ENCODE assay signal across 21 cellular contexts in genomic region chr1:235087906-235088305, GRCh38. TPM values are rescaled to one million over a fixed set of nuclear protein-coding genes. Genes with fewer than 3 reads are reported as not detected.
DNase-seq lines count a peak whose midpoint lies in the region; ATAC-seq, FAIRE-seq and TF ChIP-seq lines count a peak whose summit lies in the region.
"Had no signal": no experiment of that assay in that cellular context is flagged by ENCODE, and none has a peak within 500 bp of the region (broad histone marks: within the 10 kb centered on the region; RNA-seq: fewer than 3 reads in every experiment).

No MANE protein-coding gene starts in this region.

- H2BK12ac ChIP-seq in H1 (ENCODE audit: low read depth, low read length) (peak overlapping the region; percentile 90), trophoblast cell (ENCODE audit: low read length) (no peak overlapping the region)

- no peak overlapping the region; the same call in 1 of the 2 replicates for H3K4ac ChIP-seq in IMR-90 (ENCODE audit: low read depth, low read length)
- peak overlapping the region; percentile 13 for H3K4ac ChIP-seq in H1 (replicated peaks; ENCODE audit: insufficient read length, low read depth, low read length)
- no peak overlapping the region for H3K4ac ChIP-seq in trophoblast cell (ENCODE audit: low read depth, low read length)

- H3K14ac ChIP-seq in IMR-90 (replicated peaks; ENCODE audit: low read depth, low read length), result no peak overlapping the region
- H3K14ac ChIP-seq in H1 (ENCODE audit: insufficient read length), result no peak overlapping the region
- H3K14ac ChIP-seq in trophoblast cell (ENCODE audit: low read length), result no peak overlapping the region

- H3K9me3 Mint-ChIP-seq in Caco-2 (ENCODE audit: unreplicated experiment), result no peaks in the 10 kb centered on the region
- no peaks in the 10 kb centered on the region for H3K9me3 Mint-ChIP-seq in activated naive CD4-positive, alpha-beta T cell treated with anti-CD3 and anti-CD28 coated beads for 36 hours
- H3K9me3 Mint-ChIP-seq: CD4-positive, CD25-positive, alpha-beta regulatory T cell had no signal

- H3K9me3 ChIP-seq in Caco-2 (no peaks in the 10 kb centered on the region), IMR-90 (ENCODE audit: control insufficient read depth, insufficient read depth, low read length) (no peaks in the 10 kb centered on the region), H1 (ENCODE audit: insufficient read depth in 2 of 2, low read depth in 1 of 2, low read length in 1 of 2) (no peaks in the 10 kb centered on the region), trophoblast cell (ENCODE audit: insufficient read depth, low read depth, low read length) (no peaks in the 10 kb centered on the region), ovary (no peaks in the 10 kb centered on the region)

- peaks cover 28% of the 10 kb centered on the region for H3K4me1 ChIP-seq in Caco-2
- H3K4me1 ChIP-seq in IMR-90 (ENCODE audit: control insufficient read depth, insufficient read depth, low read length), result peaks cover 7% of the 10 kb centered on the region; the same call in 1 of the 2 replicates
- H3K4me1 ChIP-seq in H1 (replicated peaks in 1 of 4; ENCODE audit: control insufficient read depth in 3 of 4, insufficient read depth in 4 of 4, low read length in 3 of 4), result peaks cover 6 to 24% (median 17%) of the 10 kb centered on the region in 4 experiments
- peaks cover 15 to 16% of the 10 kb centered on the region in 2 experiments for H3K4me1 ChIP-seq in trophoblast cell (ENCODE audit: control insufficient read depth in 1 of 2, insufficient read depth in 2 of 2, low read length in 2 of 2)
- no peaks in the 10 kb centered on the region for H3K4me1 ChIP-seq in ovary (ENCODE audit: insufficient read depth)

- H3K79me2 ChIP-seq in H1 (ENCODE audit: control insufficient read depth in 1 of 2, insufficient read depth in 2 of 2, low read length in 2 of 2) (no peaks in the 10 kb centered on the region), trophoblast cell (ENCODE audit: control insufficient read depth, insufficient read depth, low read length, poor library complexity) (peaks cover 2% of the 10 kb centered on the region)

- CTCF ChIA-PET in Caco-2 (lab: Charles Lee) (no interaction called here), IMR-90 (lab: Yijun Ruan, JAX) (interaction anchor here (1.0 kb wide), 1 partner anchor 329 kb away, joined by 3 read pairs; no protein-coding TSS in a partner anchor), H1 (lab: Charles Lee; ENCODE audit: partially characterized antibody) (interaction anchor here (1.5 to 2.3 kb wide), 2 partner anchors 8 to 490 kb away, joined by 7 to 8 read pairs; no protein-coding TSS in a partner anchor)
- CTCF ChIA-PET in activated naive CD4-positive, alpha-beta T cell treated with anti-CD3 and anti-CD28 coated beads for 36 hours (lab: Charles Lee), result interaction anchor here (0.6 kb wide), 1 partner anchor 29 kb away, joined by 3 read pairs; no protein-coding TSS in a partner anchor

- POLR2A ChIA-PET in Caco-2 (lab: Charles Lee) (no interaction called here), IMR-90 (lab: Charles Lee; ENCODE audit: unreplicated experiment) (no interaction called here), H1 (lab: Charles Lee; ENCODE audit: partially characterized antibody) (interaction anchor here (1.6 kb wide), 1 partner anchor 366 kb away, joined by 3 read pairs; no protein-coding TSS in a partner anchor)

- intact Hi-C loops in Caco-2 (cut with micrococcal nuclease; ENCODE audit: unreplicated experiment), result loop anchor here (10.0 kb wide), 1 partner anchor 193 kb away; no protein-coding TSS in a partner anchor
- intact Hi-C loops in IMR-90 (cut with micrococcal nuclease), result no loop called here
- intact Hi-C loops in ovary (cut with DNase I), result loop anchor here in 2 of 4 donors (2.0 to 10.0 kb wide), 2 partner anchors 363 to 591 kb away; no protein-coding TSS in a partner anchor
- intact Hi-C loops in activated naive CD4-positive, alpha-beta T cell treated with anti-CD3 and anti-CD28 coated beads for 36 hours (cut with micrococcal nuclease), result no loop called here

- H3K4me1 Mint-ChIP-seq in Caco-2 (ENCODE audit: low read depth, unreplicated experiment), result peaks cover 28% of the 10 kb centered on the region
- peaks cover 12% of the 10 kb centered on the region for H3K4me1 Mint-ChIP-seq in activated naive CD4-positive, alpha-beta T cell treated with anti-CD3 and anti-CD28 coated beads for 36 hours (ENCODE audit: low read depth)

- H2AK5ac ChIP-seq in IMR-90 (ENCODE audit: low read depth, low read length) (0 out of 2 replicates have a peak overlapping the region, but pooled peaks have one; percentile 26), H1 (ENCODE audit: low read depth, low read length) (no peak overlapping the region), trophoblast cell (ENCODE audit: low read length) (no peak overlapping the region)

- peak overlapping the region; percentile 12 for H3K27ac Mint-ChIP-seq in Caco-2 (ENCODE audit: unreplicated experiment)
- no peak overlapping the region for H3K27ac Mint-ChIP-seq in activated naive CD4-positive, alpha-beta T cell treated with anti-CD3 and anti-CD28 coated beads for 36 hours
- H3K27ac Mint-ChIP-seq: CD4-positive, CD25-positive, alpha-beta regulatory T cell had no signal

- H3K9me1 ChIP-seq in IMR-90 (ENCODE audit: insufficient read depth, low read length), result no peaks in the 10 kb centered on the region

- no peak for TF ChIP-seq CTCF in Caco-2 (IDR thresholded peaks at IDR 0.05; ENCODE audit: insufficient read depth in 1 of 2, low read depth in 1 of 2, low read length in 1 of 2, severe bottlenecking in 1 of 2, unreplicated experiment in 1 of 2)
- TF ChIP-seq CTCF in IMR-90 (conservative IDR thresholded peaks at IDR 0.05; ENCODE audit: low read depth, low read length), result no peak
- no peak for TF ChIP-seq CTCF in H1 (IDR thresholded peaks at IDR 0.05; ENCODE audit: control extremely low read depth in 1 of 3, insufficient read depth in 1 of 3, low read depth in 1 of 3, low read length in 3 of 3)
- TF ChIP-seq CTCF in ovary (IDR thresholded peaks at IDR 0.05), result no peak

- 100% methylated on average over 1 of the region's 6 CpGs; no CpG with 5 or more reads in 1 of the 2 experiments for WGBS in IMR-90 (ENCODE audit: extremely low coverage in 2 of 2, insufficient read length in 1 of 2), 2 experiments
- WGBS in H1 (ENCODE audit: extremely low coverage in 1 of 2, insufficient coverage in 1 of 2, insufficient read length in 1 of 2, insufficient replicate concordance in 2 of 2, low coverage in 1 of 2, low lambda C conversion rate in 2 of 2, missing lambda C conversion rate in 1 of 2), 2 experiments, result 90% methylated on average over 6 of the region's 6 CpGs; no CpG with 5 or more reads in 1 of the 2 experiments
- WGBS in trophoblast cell (ENCODE audit: extremely low coverage, insufficient coverage, insufficient read length), result no CpG with 5 or more reads among the region's 6 CpGs
- 88 to 94% (median 91%) methylated on average over 6 of the region's 6 CpGs for WGBS in ovary, 3 donors

- H4K8ac ChIP-seq in IMR-90 (ENCODE audit: low read depth in 2 of 2, low read length in 2 of 2) (no peak overlapping the region), H1 (ENCODE audit: extremely low read depth, insufficient read depth, low read length) (peak overlapping the region; percentile 79; the same call in 1 of the 2 replicates), trophoblast cell (ENCODE audit: low read depth, low read length) (no peak overlapping the region)

- H3K4me3 ChIP-seq in Caco-2 (ENCODE audit: low read depth, low read length) (no peak overlapping the region), IMR-90 (ENCODE audit: insufficient read depth, low read depth, low read length) (no peak overlapping the region), H1 (ENCODE audit: extremely low read depth in 1 of 4, insufficient read depth in 2 of 4, low read depth in 3 of 4, low read length in 4 of 4) (no peak overlapping the region), trophoblast cell (ENCODE audit: low read depth, low read length) (no peak overlapping the region), ovary (no peak overlapping the region)
- H3K4me3 ChIP-seq: GM12878, GM23248 had no signal

- dilution Hi-C loops in IMR-90 (cut with HindIII; ENCODE audit: low sequenced_read_pairs, unreplicated experiment), result no loop called here

- H2BK120ac ChIP-seq in IMR-90 (ENCODE audit: low read depth, low read length) (no peak overlapping the region), H1 (replicated peaks; ENCODE audit: low read depth, low read length) (peak overlapping the region; percentile 55), trophoblast cell (ENCODE audit: insufficient read depth, low read length, poor library complexity) (no peak overlapping the region)

- BruUV-seq in Caco-2 (replicated peaks; lab: Mats Ljungman, UMichigan) (no TSS peak), IMR-90 (replicated peaks; lab: Mats Ljungman, UMichigan) (no TSS peak)

- H4K12ac ChIP-seq in trophoblast cell (ENCODE audit: low read depth, low read length), result no peak overlapping the region

- H3K36me3 Mint-ChIP-seq in Caco-2 (ENCODE audit: insufficient read depth, unreplicated experiment), result no peaks in the 10 kb centered on the region
- H3K36me3 Mint-ChIP-seq in activated naive CD4-positive, alpha-beta T cell treated with anti-CD3 and anti-CD28 coated beads for 36 hours (ENCODE audit: low read depth), result no peaks in the 10 kb centered on the region
- H3K36me3 Mint-ChIP-seq: CD4-positive, CD25-positive, alpha-beta regulatory T cell had no signal

- ATAC-seq in IMR-90 (ENCODE audit: low read depth), result no peak
- ATAC-seq: GM12878, HepG2 had no signal

- H3K27ac ChIP-seq in IMR-90 (ENCODE audit: insufficient read depth, low read length) (no peak overlapping the region), H1 (ENCODE audit: low read depth, low read length) (no peak overlapping the region), trophoblast cell (ENCODE audit: low read depth, low read length) (no peak overlapping the region), ovary (no peak overlapping the region)
- H3K27ac ChIP-seq: GM23248, HL-60 had no signal

- no peak for TF ChIP-seq POLR2A in IMR-90 (IDR thresholded peaks at IDR 0.05; ENCODE audit: low read depth, low read length)
- no peak for TF ChIP-seq POLR2A in H1 (IDR thresholded peaks at IDR 0.05; ENCODE audit: control extremely low read depth in 1 of 2, low read depth in 2 of 2, low read length in 2 of 2)
- TF ChIP-seq POLR2A in ovary (IDR thresholded peaks at IDR 0.05), result no peak

- no peak overlapping the region for H2BK20ac ChIP-seq in IMR-90 (ENCODE audit: low read depth, low read length)
- H2BK20ac ChIP-seq in H1 (ENCODE audit: low read length), result peak overlapping the region; percentile 86; the same call in 1 of the 2 replicates

- H4K5ac ChIP-seq in IMR-90 (ENCODE audit: low read depth, low read length), result no peak overlapping the region
- no peak overlapping the region for H4K5ac ChIP-seq in H1 (ENCODE audit: insufficient read length, low read depth, low read length)

- H3K56ac ChIP-seq in IMR-90 (ENCODE audit: extremely low read depth, insufficient read depth, low read length) (no peak overlapping the region), H1 (replicated peaks; ENCODE audit: insufficient read length, low read depth, low read length) (no peak overlapping the region)

- H4K20me1 ChIP-seq in IMR-90 (ENCODE audit: insufficient read depth, low read length) (no peaks in the 10 kb centered on the region), H1 (replicated peaks in 1 of 2; ENCODE audit: control insufficient read depth in 1 of 2, insufficient read depth in 2 of 2, low read length in 2 of 2) (no peaks in the 10 kb centered on the region)

- H3K18ac ChIP-seq in IMR-90 (ENCODE audit: low read depth, low read length), result no peak overlapping the region
- peak overlapping the region; percentile 78 for H3K18ac ChIP-seq in H1 (ENCODE audit: extremely low read depth, low read length)
- no peak overlapping the region for H3K18ac ChIP-seq in trophoblast cell (ENCODE audit: low read length)

- peak overlapping the region; percentile 35 for H2AK9ac ChIP-seq in IMR-90 (replicated peaks; ENCODE audit: low read depth, low read length, poor library complexity)

- no peak overlapping the region for H2BK15ac ChIP-seq in IMR-90 (ENCODE audit: low read depth, low read length)
- no peak overlapping the region for H2BK15ac ChIP-seq in H1 (ENCODE audit: low read length)

- no peaks in the 10 kb centered on the region for H3K27me3 Mint-ChIP-seq in Caco-2 (ENCODE audit: insufficient read depth, unreplicated experiment)
- no peaks in the 10 kb centered on the region for H3K27me3 Mint-ChIP-seq in activated naive CD4-positive, alpha-beta T cell treated with anti-CD3 and anti-CD28 coated beads for 36 hours (ENCODE audit: low read depth)

- peak overlapping the region; percentile 60 for H2AFZ ChIP-seq in IMR-90 (replicated peaks; ENCODE audit: low read length, poor library complexity)
- no peak overlapping the region for H2AFZ ChIP-seq in H1 (ENCODE audit: low read length)
- H2AFZ ChIP-seq in trophoblast cell (ENCODE audit: insufficient read depth, low read length, poor library complexity), result no peak overlapping the region
- H2AFZ ChIP-seq: GM23248 had no signal

- no peaks in the 10 kb centered on the region for H3K36me3 ChIP-seq in Caco-2 (ENCODE audit: control insufficient read depth, insufficient read depth, low read length)
- H3K36me3 ChIP-seq in IMR-90 (ENCODE audit: control insufficient read depth, insufficient read depth, low read length), result no peaks in the 10 kb centered on the region
- no peaks in the 10 kb centered on the region for H3K36me3 ChIP-seq in H1 (ENCODE audit: control insufficient read depth in 2 of 4, insufficient read depth in 4 of 4, low read length in 3 of 4)
- H3K36me3 ChIP-seq in trophoblast cell (ENCODE audit: control insufficient read depth in 1 of 2, insufficient read depth in 2 of 2, low read length in 2 of 2), result no peaks in the 10 kb centered on the region
- H3K36me3 ChIP-seq in ovary, result no peaks in the 10 kb centered on the region

- in situ Hi-C loops in IMR-90 (cut with MboI; ENCODE audit: low sequenced_read_pairs), result loop anchor here (25.0 kb wide), 1 partner anchor 226 kb away; no protein-coding TSS in a partner anchor

- DNase-seq in Caco-2, result no peak
- DNase-seq in IMR-90, result no peak
- DNase-seq in H1 (ENCODE audit: low read depth in 1 of 2, low spot score in 2 of 2), result no peak
- peak; percentile 65 to 75 for DNase-seq in trophoblast cell
- no peak for DNase-seq in ovary
- no peak for DNase-seq in putamen (ENCODE audit: low spot score)
- DNase-seq in activated naive CD4-positive, alpha-beta T cell treated with anti-CD3 and anti-CD28 coated beads for 36 hours, result no peak
- DNase-seq: CD4-positive, CD25-positive, alpha-beta regulatory T cell; DND-41; GM23248; HCEC 1CT; KG1; NCI-H1092; NCI-H1436; NCI-H2029; NCI-H345; NCI-H524; Right ventricle myocardium superior had no signal

- no peaks in the 10 kb centered on the region for H3K79me1 ChIP-seq in IMR-90 (ENCODE audit: low read depth in 1 of 2, low read length in 2 of 2)
- H3K79me1 ChIP-seq in H1 (ENCODE audit: low read depth, low read length), result no peaks in the 10 kb centered on the region
- H3K79me1 ChIP-seq in trophoblast cell (ENCODE audit: low read length), result peaks cover 16% of the 10 kb centered on the region

- TF ChIP-seq EP300 in H1 (IDR thresholded peaks at IDR 0.05; ENCODE audit: borderline replicate concordance in 1 of 2, low read depth in 2 of 2, low read length in 2 of 2) (no peak), ovary (IDR thresholded peaks at IDR 0.05) (no peak)

- H3K4me3 Mint-ChIP-seq in Caco-2 (ENCODE audit: unreplicated experiment), result no peak overlapping the region
- no peak overlapping the region for H3K4me3 Mint-ChIP-seq in activated naive CD4-positive, alpha-beta T cell treated with anti-CD3 and anti-CD28 coated beads for 36 hours
- H3K4me3 Mint-ChIP-seq: CD4-positive, CD25-positive, alpha-beta regulatory T cell had no signal

- H4K91ac ChIP-seq in IMR-90 (ENCODE audit: insufficient read depth, low read depth, low read length) (no peak overlapping the region), H1 (replicated peaks; ENCODE audit: insufficient read length, low read length) (peak overlapping the region; percentile 60), trophoblast cell (ENCODE audit: low read depth, low read length) (no peak overlapping the region)

- H3K9ac ChIP-seq in IMR-90 (ENCODE audit: low read depth, low read length) (no peak overlapping the region), H1 (replicated peaks in 1 of 4; ENCODE audit: extremely low read depth in 1 of 4, low read depth in 3 of 4, low read length in 3 of 4) (no peak overlapping the region), trophoblast cell (ENCODE audit: low read length) (no peak overlapping the region)
- H3K9ac ChIP-seq: GM23248 had no signal

- FAIRE-seq in H1 (lab: Jason Lieb, UNC), result no peak
- FAIRE-seq: GM12878, HepG2 had no signal

- H3K23me2 ChIP-seq in H1 (ENCODE audit: low read depth, low read length), result no peaks in the 10 kb centered on the region

- H3K27me3 ChIP-seq in Caco-2 (replicated peaks; ENCODE audit: control insufficient read depth, insufficient read depth, low read length) (no peaks in the 10 kb centered on the region), IMR-90 (ENCODE audit: control insufficient read depth, insufficient read depth, low read length) (no peaks in the 10 kb centered on the region), H1 (replicated peaks in 1 of 4; ENCODE audit: control insufficient read depth in 3 of 4, extremely low read depth in 1 of 4, insufficient read depth in 3 of 4, low read length in 3 of 4) (no peaks in the 10 kb centered on the region), trophoblast cell (ENCODE audit: insufficient read depth, low read length) (no peaks in the 10 kb centered on the region), ovary (no peaks in the 10 kb centered on the region)

- H2BK5ac ChIP-seq in IMR-90 (ENCODE audit: low read depth, low read length, poor library complexity, severe bottlenecking), result no peak overlapping the region
- H2BK5ac ChIP-seq in H1 (ENCODE audit: low read depth, low read length), result no peak overlapping the region
- H2BK5ac ChIP-seq in trophoblast cell (ENCODE audit: low read depth, low read length, poor library complexity), result no peak overlapping the region

- H3K4me2 ChIP-seq in IMR-90 (ENCODE audit: low read depth, low read length) (no peak overlapping the region), H1 (ENCODE audit: insufficient read depth in 1 of 2, low read depth in 2 of 2, low read length in 2 of 2) (no peak overlapping the region), trophoblast cell (ENCODE audit: low read length) (no peak overlapping the region)

- H3K23ac ChIP-seq in IMR-90 (ENCODE audit: low read depth, low read length), result no peak overlapping the region
- H3K23ac ChIP-seq in H1 (ENCODE audit: insufficient read length), result no peak overlapping the region
- no peak overlapping the region for H3K23ac ChIP-seq in trophoblast cell (ENCODE audit: low read length)

- TF ChIP-seq RAD21 in IMR-90 (IDR thresholded peaks at IDR 0.05; ENCODE audit: low read length) (no peak), H1 (IDR thresholded peaks at IDR 0.05 in 1 of 2, conservative IDR thresholded peaks at IDR 0.05 in 1 of 2; ENCODE audit: low read depth in 2 of 2, low read length in 2 of 2) (no peak)

RNA-seq across cellular contexts. Expression of gene TOMM20, which starts 40.7 kb away (rescaled TPM):
- total RNA-seq in Caco-2 (2022) (131 and 137 TPM in 2 replicates), IMR-90 (2012; rRNA removed) (75.3 and 135 TPM in 2 replicates), ovary (100 to 1,000 TPM; 104 to 153 (median 118) TPM)
- polyA plus RNA-seq in IMR-90 (2012; rRNA removed) (70.5 and 84.4 TPM in 2 replicates), H1 (2011; rRNA removed) (47.7 and 71.4 TPM in 2 replicates), ovary (100 to 1,000 TPM; 120 to 124 TPM)
- 21.2 and 21.9 TPM in 2 replicates for polyA plus RNA-seq in IMR-90 (2012; cell fraction: cytosol; rRNA removed)
- 5.2 and 27.0 TPM in 2 replicates for polyA plus RNA-seq in IMR-90 (2012; cell fraction: nucleus; rRNA removed; ENCODE audit: low replicate concordance)
- total RNA-seq in H1 (2021; fragmentation: NEBNext Ultra II Directional; extraction: Animal tissue kit (Norgen Biotek cat#: 25700)), result 151 and 168 TPM in 2 replicates
- polyA plus RNA-seq in H1 (2011; cell fraction: cytosol; rRNA removed), result 86.5 TPM
- 36.5 TPM for polyA plus RNA-seq in H1 (2011; cell fraction: nucleus; rRNA removed)
- polyA plus RNA-seq in H1 (2012, experiment 1 of 2), result 133 to 185 TPM (median 146 TPM) in 4 replicates
- 19.4 TPM for polyA plus RNA-seq in H1 (2012, experiment 2 of 2)
- polyA plus RNA-seq in H1 (2013, experiment 1 of 2), result 134 TPM
- 156 TPM for polyA plus RNA-seq in H1 (2013, experiment 2 of 2)
- polyA minus RNA-seq in H1 (2011; rRNA and poly(A)+ RNA removed), result 74.6 and 94.4 TPM in 2 replicates
- 67.5 TPM for polyA minus RNA-seq in H1 (2011; cell fraction: cytosol; rRNA and poly(A)+ RNA removed)
- polyA minus RNA-seq in H1 (2011; cell fraction: nucleus; rRNA and poly(A)+ RNA removed), result 68.5 TPM
- 92.6 and 96.4 TPM in 2 replicates for polyA plus RNA-seq in trophoblast cell (2013)
- 100 to 1,000 TPM; 155 to 192 TPM for total RNA-seq in activated naive CD4-positive, alpha-beta T cell treated with anti-CD3 and anti-CD28 coated beads for 36 hours

Comparison
In these comparisons a context has a peak if more than half of its experiments do, and no peak if none do; other contexts are left out.
1. DNase-seq: peak in trophoblast cell (2 of 2); none in Caco-2 (0 of 2), IMR-90 (single experiment), H1 (0 of 2), ovary (0 of 5), putamen (single experiment) and activated naive CD4-positive, alpha-beta T cell treated with anti-CD3 and anti-CD28 coated beads for 36 hours (single experiment).